In genomic region chr11:80028998-80029397, GRCh38 we compare ENCODE assay signal across 26 cellular contexts.
"Had no signal": no experiment of that assay in that cellular context is flagged by ENCODE, and none has a peak within 500 bp of the region (broad histone marks: within the 10 kb centered on the region; RNA-seq: fewer than 3 reads in every experiment).

No MANE protein-coding gene starts in this region.

- H3K27ac Mint-ChIP-seq: immature natural killer cell; naive thymus-derived CD8-positive, alpha-beta T cell; neural progenitor cell; progenitor cell of endocrine pancreas; stimulated activated naive B cell treated with anti-CD40 and anti-IgM and Interleukin-4, amounts not matched to agents 10 μg/mL and 1 μg/mL and 100 μg/mL, for 72 hours had no signal

- H3K36me3 Mint-ChIP-seq: immature natural killer cell; naive thymus-derived CD8-positive, alpha-beta T cell; neural progenitor cell; stimulated activated naive B cell treated with anti-CD40 and anti-IgM and Interleukin-4, amounts not matched to agents 10 μg/mL and 1 μg/mL and 100 μg/mL, for 72 hours had no signal

- H3K4me2 ChIP-seq: neural progenitor cell had no signal

- H3K9me3 ChIP-seq: neutrophil, testis, thyroid gland, transverse colon, upper lobe of left lung, vagina had no signal

- H3K4me1 ChIP-seq: left ventricle myocardium inferior, parathyroid adenoma, stomach, testis, thyroid gland, upper lobe of left lung, vagina had no signal

- H3K4me3 Mint-ChIP-seq: immature natural killer cell; naive thymus-derived CD8-positive, alpha-beta T cell; nephron; neural progenitor cell; stimulated activated naive B cell treated with anti-CD40 and anti-IgM and Interleukin-4, amounts not matched to agents 10 μg/mL and 1 μg/mL and 100 μg/mL, for 72 hours had no signal

- H3K4me3 ChIP-seq: left ventricle myocardium inferior, lung, neural progenitor cell, skin epidermis, stomach, testis, thyroid gland, transverse colon, upper lobe of left lung, vagina had no signal

- H3K9ac ChIP-seq: neural progenitor cell, parathyroid adenoma had no signal

- H3K79me2 ChIP-seq: parathyroid adenoma had no signal

- H3K27me3 Mint-ChIP-seq: naive thymus-derived CD8-positive, alpha-beta T cell; progenitor cell of endocrine pancreas; stimulated activated naive B cell treated with anti-CD40 and anti-IgM and Interleukin-4, amounts not matched to agents 10 μg/mL and 1 μg/mL and 100 μg/mL, for 72 hours had no signal

- H3K27ac ChIP-seq: left ventricle myocardium inferior, neural progenitor cell, neutrophil, parathyroid adenoma, skin epidermis, stomach, testis, thyroid gland, transverse colon, upper lobe of left lung, vagina had no signal

- DNase-seq: hypothalamus; immature natural killer cell; left ventricle myocardium inferior; naive thymus-derived CD8-positive, alpha-beta T cell; occipital lobe; right cardiac atrium; stimulated activated CD4-positive, alpha-beta T cell treated with anti-CD3 and anti-CD28 coated beads, Interleukin-12 subunit alpha, Interleukin-12 subunit beta, amount 100 ng/mL, for 4 hours; stimulated activated CD4-positive, alpha-beta T cell treated with anti-CD3 and anti-CD28 coated beads, Interleukin-15, amount 100 ng/mL, for 24 hours; stimulated activated CD4-positive, alpha-beta T cell treated with anti-CD3 and anti-CD28 coated beads, Interleukin-2, amount 100 ng/mL, for 24 hours; stimulated activated CD4-positive, alpha-beta T cell treated with anti-CD3 and anti-CD28 coated beads, Interleukin-4, amount 100 ng/mL, for 1 hour; stimulated activated naive B cell treated with anti-CD40 and anti-IgM and Interleukin-4, amounts not matched to agents 10 μg/mL and 1 μg/mL and 100 μg/mL, for 72 hours; stimulated activated naive CD8-positive, alpha-beta T cell treated with anti-CD3 and anti-CD28 coated beads, Interleukin-15, Interleukin-2, amounts not matched to agents 100 U/mL and 50 U/mL, for 24 hours; stomach; testis; thyroid gland; transverse colon; upper lobe of left lung had no signal

- H3K4me1 Mint-ChIP-seq: immature natural killer cell; naive thymus-derived CD8-positive, alpha-beta T cell; nephron; stimulated activated naive B cell treated with anti-CD40 and anti-IgM and Interleukin-4, amounts not matched to agents 10 μg/mL and 1 μg/mL and 100 μg/mL, for 72 hours had no signal

- H3K27me3 ChIP-seq: neural progenitor cell, neutrophil, stomach, testis, thyroid gland, transverse colon, upper lobe of left lung, vagina had no signal

- FAIRE-seq: islet of Langerhans had no signal

- H3K36me3 ChIP-seq: left ventricle myocardium inferior, neural progenitor cell, neutrophil, stomach, thyroid gland, transverse colon, upper lobe of left lung, vagina had no signal
